ENCODE assay signal across 8 cellular contexts in genomic region chr18:44678725-44679055, GRCh38. TPM values are rescaled to one million over a fixed set of nuclear protein-coding genes. Genes with fewer than 3 reads are reported as not detected.
DNase-seq lines count a peak whose midpoint lies in the region; ATAC-seq and TF ChIP-seq lines count a peak whose summit lies in the region.

No MANE protein-coding gene starts in this region.

- H3K36me3 ChIP-seq in SJSA1, result peaks cover 6% of the 10 kb centered on the region

- in situ Hi-C loops in GM13976 (cut with MboI; ENCODE audit: low sequenced_read_pairs, unreplicated experiment), result loop anchor here (25.0 kb wide), 1 partner anchor 534 kb away; no protein-coding TSS in a partner anchor

- H3K4me1 ChIP-seq in SJSA1 (replicated peaks), result peaks cover 28% of the 10 kb centered on the region

- TF ChIP-seq CTCF in fibroblast of mammary gland (conservative IDR thresholded peaks at IDR 0.05; ENCODE audit: control insufficient read depth, insufficient read depth, low read depth, low read length), result no peak
- TF ChIP-seq CTCF in GM13976 (IDR thresholded peaks at IDR 0.05; ENCODE audit: borderline replicate concordance, control extremely low read depth, extremely low read depth, insufficient read depth, missing control alignments), result no peak

- no peak for DNase-seq in SJSA1 (ENCODE audit: low read depth in 1 of 2, low spot score in 2 of 2)
- no peak for DNase-seq in fibroblast of mammary gland (ENCODE audit: low read depth)
- DNase-seq in skeletal muscle cell (ENCODE audit: low read depth), result no peak
- DNase-seq in stimulated activated CD4-positive, alpha-beta T cell treated with anti-CD3 and anti-CD28 coated beads, Interleukin-4, amount 100 ng/mL, for 1 hour, result no peak
- no peak for DNase-seq in NAMALWA (ENCODE audit: low spot score)
- DNase-seq in amygdala (lab: John Stamatoyannopoulos, UW), result no peak
- no peak for DNase-seq in GM13976 (ENCODE audit: low spot score)

- H3K27ac ChIP-seq in SJSA1, result no peak overlapping the region

- H3K9me3 ChIP-seq in SJSA1 (replicated peaks), result no peaks in the 10 kb centered on the region

- H3K4me3 ChIP-seq in SJSA1, result peak overlapping the region; percentile 92
- peak overlapping the region; percentile 35 for H3K4me3 ChIP-seq in fibroblast of mammary gland (ENCODE audit: control insufficient read depth, low read depth, low read length)
- H3K4me3 ChIP-seq in skeletal muscle cell (ENCODE audit: low read depth, low read length), result peak overlapping the region; percentile 74

- ATAC-seq in GM18517 (IDR thresholded peaks at IDR 0.05; ENCODE audit: unreplicated experiment), result peak; percentile 3

- H3K27me3 ChIP-seq in SJSA1 (replicated peaks), result no peaks in the 10 kb centered on the region

RNA-seq across cellular contexts. Expression of gene SETBP1, which starts 2.0 kb away (rescaled TPM):
- 9.9 and 12.6 TPM in 2 replicates for total RNA-seq in SJSA1 (2014; rRNA removed; shearing (Covaris generic))

Comparison
In these comparisons a context has a peak if more than half of its experiments do, and no peak if none do; other contexts are left out.
1. H3K4me3 ChIP-seq: peak in every context shown above with its lines; median percentile 92 in SJSA1; 74 in skeletal muscle cell; 35 in fibroblast of mammary gland.